ENCODE assay signal across 35 cellular contexts in the genomic region with DNA sequence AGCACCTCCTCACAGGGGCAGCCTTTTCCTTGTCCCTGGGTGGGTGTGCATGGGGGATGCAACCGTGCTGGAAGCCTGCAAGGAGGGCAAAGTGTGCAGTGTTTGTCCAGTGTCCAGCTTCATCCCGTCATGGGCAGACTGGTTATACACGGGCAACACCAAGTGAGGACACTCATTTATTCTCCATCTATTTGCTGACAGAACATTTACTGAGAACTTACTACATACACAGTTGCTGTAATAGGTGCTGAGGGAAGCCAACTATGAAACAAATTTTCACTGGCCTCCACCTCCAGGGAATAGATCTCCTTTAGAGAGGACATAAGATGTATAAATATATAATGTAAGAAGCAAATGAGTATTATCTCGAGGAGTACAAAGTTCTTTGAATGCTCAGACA.
"Had no signal": no experiment of that assay in that cellular context is flagged by ENCODE, and none has a peak within 500 bp of the region (broad histone marks: within the 10 kb centered on the region; RNA-seq: fewer than 3 reads in every experiment).

No MANE protein-coding gene starts in this region.

- H3K36me3 ChIP-seq: MG63 had no signal

- H3K9me3 ChIP-seq: MG63 had no signal

- H3K27me3 ChIP-seq: MG63 had no signal

- DNase-seq: Karpas-422, Kasumi-1, MG63, MM.1S, MV-4-11, NCI-H1048, NCI-H1092, NCI-H1092 treated with DMSO at 0.1 percent for 48 hours, NCI-H1105, NCI-H1105 treated with DMSO at 0.1 percent for 48 hours, NCI-H1417, NCI-H1417 treated with DMSO at 0.1 percent for 48 hours, NCI-H1436, NCI-H1436 treated with DMSO at 0.1 percent for 48 hours, NCI-H146, NCI-H1694, NCI-H1694 treated with DMSO at 0.1 percent for 48 hours, NCI-H187, NCI-H187 treated with DMSO at 0.1 percent for 48 hours, NCI-H1930, NCI-H2029, NCI-H2029 treated with DMSO at 0.1 percent for 48 hours, NCI-H2081, NCI-H2081 treated with DMSO at 0.1 percent for 48 hours, NCI-H2107, NCI-H2171, NCI-H2171 treated with DMSO at 0.1 percent for 48 hours, NCI-H2227 treated with DMSO at 0.1 percent for 48 hours, NCI-H226, NCI-H345, NCI-H446, NCI-H446 treated with DMSO at 0.1 percent for 48 hours, NCI-H510A, NCI-H510A treated with DMSO at 0.1 percent for 48 hours, NCI-H524 had no signal

- H3K4me3 ChIP-seq: MG63 had no signal
